In genomic region chr6:150661608-150662007, GRCh38 we compare ENCODE assay signal across 31 cellular contexts.
"Had no signal": no experiment of that assay in that cellular context is flagged by ENCODE, and none has a peak within 500 bp of the region (broad histone marks: within the 10 kb centered on the region; RNA-seq: fewer than 3 reads in every experiment).

No MANE protein-coding gene starts in this region.

- H3K27ac ChIP-seq: left lung, lower lobe of right lung, pancreas, psoas muscle, right atrium auricular region, right lobe of liver, suprapubic skin, thoracic aorta, tibial artery, upper lobe of right lung had no signal

- H3K36me3 Mint-ChIP-seq: immature natural killer cell; naive thymus-derived CD4-positive, alpha-beta T cell; natural killer cell treated with Interleukin-12 subunit alpha and Interleukin-12 subunit beta and Interleukin-15 and Interleukin-18, amount 100 ng/mL, for 72 hours had no signal

- H3K9me3 Mint-ChIP-seq: immature natural killer cell; mesothelial cell of epicardium; natural killer cell treated with Interleukin-12 subunit alpha and Interleukin-12 subunit beta and Interleukin-15 and Interleukin-18, amount 100 ng/mL, for 72 hours; neural crest cell; stimulated activated naive CD8-positive, alpha-beta T cell treated with anti-CD3 and anti-CD28 coated beads, Interleukin-15, Interleukin-2, amounts not matched to agents 100 ng/mL and 50 ng/mL, for 24 hours had no signal

- H3K4me2 ChIP-seq: smooth muscle cell had no signal

- H3K4me3 Mint-ChIP-seq: immature natural killer cell; mesothelial cell of epicardium; naive thymus-derived CD4-positive, alpha-beta T cell; natural killer cell treated with Interleukin-12 subunit alpha and Interleukin-12 subunit beta and Interleukin-15 and Interleukin-18, amount 100 ng/mL, for 72 hours; neural crest cell; stimulated activated naive CD8-positive, alpha-beta T cell treated with anti-CD3 and anti-CD28 coated beads, Interleukin-15, Interleukin-2, amounts not matched to agents 100 ng/mL and 50 ng/mL, for 24 hours had no signal

- H3K27me3 ChIP-seq: left lung, pancreas, right atrium auricular region, right lobe of liver, suprapubic skin, tibial artery, upper lobe of right lung had no signal

- H3K27ac Mint-ChIP-seq: immature natural killer cell; naive thymus-derived CD4-positive, alpha-beta T cell; natural killer cell treated with Interleukin-12 subunit alpha and Interleukin-12 subunit beta and Interleukin-15 and Interleukin-18, amount 100 ng/mL, for 72 hours; stimulated activated naive CD8-positive, alpha-beta T cell treated with anti-CD3 and anti-CD28 coated beads, Interleukin-15, Interleukin-2, amounts not matched to agents 100 ng/mL and 50 ng/mL, for 24 hours had no signal

- DNase-seq: head of caudate nucleus; hypothalamus; immature natural killer cell; kidney; left colon; left lung; lower lobe of right lung; mammary epithelial cell; mesendoderm; naive thymus-derived CD4-positive, alpha-beta T cell; nucleus accumbens; pancreas; posterior cingulate gyrus; psoas muscle; right lobe of liver; stimulated activated CD4-positive, alpha-beta T cell treated with anti-CD3 and anti-CD28 coated beads, Interleukin-1b, Interleukin-23, amount 100 ng/mL, for 48 hours; stimulated activated CD4-positive, alpha-beta T cell treated with anti-CD3 and anti-CD28 coated beads, Interleukin-2, amount 100 ng/mL, for 48 hours; stimulated activated CD4-positive, alpha-beta T cell treated with anti-CD3 and anti-CD28 coated beads, Interleukin-4, amount 100 ng/mL, for 4 hours; stimulated activated CD8-positive, alpha-beta memory T cell treated with anti-CD3 and anti-CD28 coated beads, Interleukin-4, amount 100 ng/mL, for 48 hours; stimulated activated naive CD4-positive, alpha-beta T cell; tibial artery; trophoblast cell; upper lobe of right lung had no signal

- H3K4me3 ChIP-seq: left lung, lower lobe of right lung, pancreas, psoas muscle, right atrium auricular region, right lobe of liver, smooth muscle cell, suprapubic skin, thoracic aorta, tibial artery, upper lobe of right lung had no signal

- ATAC-seq: left colon; left lung; lower lobe of right lung; naive thymus-derived CD4-positive, alpha-beta T cell; natural killer cell treated with Interleukin-12 subunit alpha and Interleukin-12 subunit beta and Interleukin-15 and Interleukin-18, amount 100 ng/mL, for 72 hours; pancreas; psoas muscle; upper lobe of right lung had no signal

- H3K4me1 Mint-ChIP-seq: immature natural killer cell; naive thymus-derived CD4-positive, alpha-beta T cell; neural crest cell had no signal

- H3K4me1 ChIP-seq: lower lobe of right lung, pancreas, psoas muscle, suprapubic skin, tibial artery had no signal
